ENCODE assay signal across 14 cellular contexts in genomic region chr1:47578026-47578861, GRCh38.
DNase-seq lines count a peak whose midpoint lies in the region; ATAC-seq, FAIRE-seq and TF ChIP-seq lines count a peak whose summit lies in the region.
"Had no signal": no experiment of that assay in that cellular context is flagged by ENCODE, and none has a peak within 500 bp of the region (broad histone marks: within the 10 kb centered on the region; RNA-seq: fewer than 3 reads in every experiment).

No MANE protein-coding gene starts in this region.

- CTCF ChIA-PET in K562 (lab: Yijun Ruan, JAX; ENCODE audit: low intra/inter-chr PET ratio) = no interaction called here

- H3K9me1 ChIP-seq in K562 (ENCODE audit: control insufficient read depth, insufficient read depth, low read length) = no peaks in the 10 kb centered on the region

- peaks cover 0 to 3% of the 10 kb centered on the region in 2 experiments; a peak in 1 of 5 replicates for H3K4me1 ChIP-seq in K562 (replicated peaks in 1 of 2; ENCODE audit: control insufficient read depth in 2 of 2, insufficient read depth in 2 of 2, low read length in 2 of 2)
- H3K4me1 ChIP-seq: psoas muscle had no signal

- POLR2A ChIA-PET in K562 (lab: Yijun Ruan, JAX) = interaction anchor here (0.9 kb wide), 1 partner anchor 8 kb away, joined by 5 read pairs; no protein-coding TSS in a partner anchor

- H3K9me3 ChIP-seq in K562 (replicated peaks; ENCODE audit: control insufficient read depth, insufficient read depth, low read depth, low read length) = no peaks in the 10 kb centered on the region
- H3K9me3 ChIP-seq: psoas muscle had no signal

- TF ChIP-seq CTCF in K562 (IDR thresholded peaks at IDR 0.05 in 2 of 3, conservative IDR thresholded peaks at IDR 0.05 in 1 of 3; ENCODE audit: insufficient read depth in 2 of 3, low read depth in 1 of 3, low read length in 3 of 3) = no peak

- DNase-seq in H7 (peak; percentile 60), K562 (ENCODE audit: extremely low read depth in 1 of 4, low spot score in 3 of 4) (no peak), sciatic nerve (ENCODE audit: low spot score) (peak; percentile 81), erythroblast (lab: John Stamatoyannopoulos, UW) (no peak)
- DNase-seq: activated naive CD4-positive, alpha-beta T cell treated with anti-CD3 and anti-CD28 coated beads, Interleukin-2, amount 50 U/mL, for 16 hours; CD8-positive, alpha-beta T cell; effector CD4-positive, alpha-beta T cell; NCI-H2081 treated with DMSO at 0.1 percent for 48 hours; psoas muscle had no signal

- TF ChIP-seq POLR2A in K562 (conservative IDR thresholded peaks at IDR 0.05) (no peak), erythroblast (IDR thresholded peaks at IDR 0.05; ENCODE audit: low read length) (no peak)

- no peak overlapping the region for H3K4me2 ChIP-seq in K562 (ENCODE audit: insufficient read depth, low read length)

- H3K27ac ChIP-seq in K562 (ENCODE audit: extremely low read depth, low read depth, low read length) = no peak overlapping the region
- H3K27ac ChIP-seq in layer of hippocampus (ENCODE audit: low read depth, low read length) = peak overlapping the region; percentile 48
- H3K27ac ChIP-seq: psoas muscle had no signal

- no peak for FAIRE-seq in K562 (lab: Jason Lieb, UNC)

- H3K4me3 ChIP-seq in H7 (ENCODE audit: insufficient read depth, low read depth, low read length) (no peak overlapping the region), K562 (no peak overlapping the region)
- H3K4me3 ChIP-seq: psoas muscle had no signal

- BruUV-seq in K562 (replicated peaks; lab: Mats Ljungman, UMichigan) = no TSS peak

- H3K79me2 ChIP-seq in K562 (ENCODE audit: control insufficient read depth, insufficient read depth, low read length) = no peaks in the 10 kb centered on the region

- H2AFZ ChIP-seq in K562 (ENCODE audit: low read depth, low read length) = no peak overlapping the region

- TF ChIP-seq RAD21 in K562 (CRISPR knock-in tag; conservative IDR thresholded peaks at IDR 0.05 in 1 of 2, IDR thresholded peaks at IDR 0.05 in 1 of 2) = no peak

- in situ Hi-C loops in K562 (cut with MboI) = no loop called here

- H3K36me3 ChIP-seq in H7 (replicated peaks; ENCODE audit: control insufficient read depth, insufficient read depth, low read length) = no peaks in the 10 kb centered on the region
- H3K36me3 ChIP-seq in K562 (ENCODE audit: control insufficient read depth, insufficient read depth, low read length) = no peaks in the 10 kb centered on the region

- no peak for TF ChIP-seq EP300 in K562 (IDR thresholded peaks at IDR 0.05; ENCODE audit: low read length)

- under 1% methylated on average over 16 of the region's 22 CpGs for WGBS in K562 (ENCODE audit: insufficient coverage, low coverage, missing lambda C conversion rate)

- H3K27me3 ChIP-seq in H7 (ENCODE audit: control insufficient read depth, insufficient read depth, low read length) (no peaks in the 10 kb centered on the region), K562 (ENCODE audit: control insufficient read depth in 2 of 2, insufficient read depth in 2 of 2, low read length in 2 of 2) (peaks cover 29 to 71% of the 10 kb centered on the region in 2 experiments), layer of hippocampus (ENCODE audit: control insufficient read depth, insufficient read depth, low read length) (no peaks in the 10 kb centered on the region)

- ATAC-seq in K562 (peak; percentile 33), sciatic nerve (peak; percentile 90), HG03045 (IDR thresholded peaks at IDR 0.05; ENCODE audit: unreplicated experiment) (no peak), HG02610 (IDR thresholded peaks at IDR 0.05; ENCODE audit: unreplicated experiment) (no peak), HG02885 (IDR thresholded peaks at IDR 0.05; ENCODE audit: poor library complexity, unreplicated experiment) (no peak)
- ATAC-seq: activated CD4-positive, CD25-positive, alpha-beta regulatory T cell treated with anti-CD3 and anti-CD28 coated beads, Interleukin-2, amount 50 U/mL, for 24 hours; CD8-positive, alpha-beta T cell; psoas muscle had no signal

- H3K9ac ChIP-seq in K562 (ENCODE audit: insufficient read depth in 1 of 2, low read depth in 2 of 2, low read length in 2 of 2) = no peak overlapping the region

- intact Hi-C loops in K562 (cut with micrococcal nuclease) (no loop called here), sciatic nerve (cut with DNase I) (no loop called here)

- H4K20me1 ChIP-seq in K562 (replicated peaks; ENCODE audit: control insufficient read depth, insufficient read depth, low read length) = peaks cover 6% of the 10 kb centered on the region; the same call in 1 of the 2 replicates

TF ChIP-seq in K562, 482 proteins besides CTCF, POLR2A, EP300 and RAD21:
- TF ChIP-seq ZNF324 (CRISPR knock-in tag; IDR thresholded peaks at IDR 0.05) (no peak), SMAD3 (CRISPR knock-in tag; conservative IDR thresholded peaks at IDR 0.05) (no peak), NFYB (IDR thresholded peaks at IDR 0.05; ENCODE audit: extremely low read depth, insufficient read length) (no peak), CEBPB (tag; IDR thresholded peaks at IDR 0.05) (no peak), ILK (tag; IDR thresholded peaks at IDR 0.05; ENCODE audit: borderline replicate concordance, low read depth) (no peak), SPI1 (IDR thresholded peaks at IDR 0.05; ENCODE audit: borderline replicate concordance, low read depth, low read length) (no peak), ZNF717 (CRISPR knock-in tag; IDR thresholded peaks at IDR 0.05) (no peak)
- TF ChIP-seq, protein P1, sequence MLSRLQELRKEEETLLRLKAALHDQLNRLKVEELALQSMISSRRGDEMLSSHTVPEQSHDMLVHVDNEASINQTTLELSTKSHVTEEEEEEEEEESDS (CRISPR knock-in tag; IDR thresholded peaks at IDR 0.05) = no peak

Comparison
In these comparisons a context has a peak if more than half of its experiments do, and no peak if none do; other contexts are left out.
1. DNase-seq: peak in H7 (single experiment) and sciatic nerve (single experiment); none in K562 (0 of 4) and erythroblast (0 of 2).
2. ATAC-seq: peak in K562 (single experiment) and sciatic nerve (single experiment); none in HG03045 (single experiment), HG02610 (single experiment) and HG02885 (single experiment).